15 cellular contexts compared by ENCODE assay signal in genomic region chr2:105301646-105302045, GRCh38.
"Had no signal": no experiment of that assay in that cellular context is flagged by ENCODE, and none has a peak within 500 bp of the region (broad histone marks: within the 10 kb centered on the region; RNA-seq: fewer than 3 reads in every experiment).

No MANE protein-coding gene starts in this region.

- H3K9me3 Mint-ChIP-seq: activated naive CD4-positive, alpha-beta T cell treated with anti-CD3 and anti-CD28 coated beads, Interleukin-2, amount 50 U/mL, for 72 hours; activated T-cell treated with anti-CD3 and anti-CD28 coated beads, Interleukin-2, amount 50 U/mL, for 24 hours; neural crest cell; stimulated activated naive B cell treated with anti-CD40 and anti-IgM and Interleukin-4, amounts not matched to agents 10 μg/mL and 1 μg/mL and 100 μg/mL, for 72 hours had no signal

- H3K4me3 ChIP-seq: cardiac muscle cell, spleen, tibial artery, uterus had no signal

- H3K9me3 ChIP-seq: spleen, tibial artery, uterus had no signal

- H3K4me3 Mint-ChIP-seq: activated T-cell treated with anti-CD3 and anti-CD28 coated beads, Interleukin-2, amount 50 U/mL, for 24 hours; neural crest cell; stimulated activated naive B cell treated with anti-CD40 and anti-IgM and Interleukin-4, amounts not matched to agents 10 μg/mL and 1 μg/mL and 100 μg/mL, for 72 hours had no signal

- H3K27ac Mint-ChIP-seq: activated naive CD4-positive, alpha-beta T cell treated with anti-CD3 and anti-CD28 coated beads, Interleukin-2, amount 50 U/mL, for 72 hours; stimulated activated naive B cell treated with anti-CD40 and anti-IgM and Interleukin-4, amounts not matched to agents 10 μg/mL and 1 μg/mL and 100 μg/mL, for 72 hours had no signal

- DNase-seq: activated T-cell treated with anti-CD3 and anti-CD28 coated beads, Interleukin-2, amount 50 U/mL, for 24 hours; amygdala; foreskin fibroblast; left ventricle myocardium superior; retina; spleen; stimulated activated CD4-positive, alpha-beta T cell treated with anti-CD3 and anti-CD28 coated beads, Interleukin-4, amount 100 ng/mL, for 4 hours; stimulated activated naive B cell treated with anti-CD40 and anti-IgM and Interleukin-4, amounts not matched to agents 10 μg/mL and 1 μg/mL and 100 μg/mL, for 72 hours; SW 1271; tibial artery; uterus had no signal

- ATAC-seq: left ventricle myocardium superior; stimulated activated naive B cell treated with anti-CD40 and anti-IgM and Interleukin-4, amounts not matched to agents 10 μg/mL and 1 μg/mL and 100 μg/mL, for 72 hours had no signal

- H3K4me1 ChIP-seq: uterus had no signal

- H3K27me3 ChIP-seq: cardiac muscle cell, spleen, tibial artery, uterus had no signal

- H3K27me3 Mint-ChIP-seq: activated T-cell treated with anti-CD3 and anti-CD28 coated beads, Interleukin-2, amount 50 U/mL, for 24 hours; stimulated activated naive B cell treated with anti-CD40 and anti-IgM and Interleukin-4, amounts not matched to agents 10 μg/mL and 1 μg/mL and 100 μg/mL, for 72 hours had no signal

- H3K36me3 ChIP-seq: uterus had no signal

- H3K27ac ChIP-seq: cardiac muscle cell, epithelial cell of prostate, spleen, tibial artery, uterus had no signal
